19 cellular contexts compared by ENCODE assay signal in genomic region chr10:17914169-17915045, GRCh38. TPM values are rescaled to one million over a fixed set of nuclear protein-coding genes. Genes with fewer than 3 reads are reported as not detected.
DNase-seq lines count a peak whose midpoint lies in the region; ATAC-seq, FAIRE-seq and TF ChIP-seq lines count a peak whose summit lies in the region.
"Had no signal": no experiment of that assay in that cellular context is flagged by ENCODE, and none has a peak within 500 bp of the region (broad histone marks: within the 10 kb centered on the region; RNA-seq: fewer than 3 reads in every experiment).

No MANE protein-coding gene starts in this region.

- H3K36me3 ChIP-seq in cardiac muscle cell = no peaks in the 10 kb centered on the region
- H3K36me3 ChIP-seq in lung (ENCODE audit: control insufficient read depth in 2 of 2, insufficient read depth in 2 of 2, low read length in 2 of 2) = no peaks in the 10 kb centered on the region

- no peak overlapping the region for H3K27ac Mint-ChIP-seq in stimulated activated naive CD8-positive, alpha-beta T cell treated with anti-CD3 and anti-CD28 coated beads, Interleukin-15, amount 100 ng/mL, for 72 hours
- H3K27ac Mint-ChIP-seq: CD14-positive monocyte had no signal

- WGBS in lung, 2 donors = 86 to 87% methylated on average over 5 of the region's 5 CpGs

- H3K4me1 ChIP-seq in cardiac muscle cell (ENCODE audit: low read depth) (peaks cover 26% of the 10 kb centered on the region), lung (ENCODE audit: control insufficient read depth in 2 of 2, insufficient read depth in 2 of 2, low read length in 2 of 2) (peaks cover 0 to 2% of the 10 kb centered on the region in 2 donors)
- H3K4me1 ChIP-seq: Caco-2 had no signal

- DNase-seq in D721Med (ENCODE audit: insufficient read length, low spot score) = no peak
- no peak for DNase-seq in cardiac muscle cell (ENCODE audit: low read depth in 1 of 2, low spot score in 1 of 2)
- no peak for DNase-seq in lung (ENCODE audit: low spot score)
- no peak for DNase-seq in stimulated activated naive CD8-positive, alpha-beta T cell treated with anti-CD3 and anti-CD28 coated beads, Interleukin-15, amount 100 ng/mL, for 72 hours
- no peak for DNase-seq in dermis blood vessel endothelial cell
- no peak for DNase-seq in HuH-7.5 (ENCODE audit: low spot score)
- DNase-seq in NCI-H2196 treated with DMSO at 0.1 percent for 48 hours (lab: John Stamatoyannopoulos, UW; ENCODE audit: unreplicated experiment) = no peak
- DNase-seq: Caco-2; HCEC 1CT; MV-4-11; NCI-H1417; NCI-H187 treated with DMSO at 0.1 percent for 48 hours; NCI-H69; NK-92 treated with Interleukin-12 subunit alpha and Interleukin-12 subunit beta, amount 100 ng/mL, for 24 hours; SIG-M5 had no signal

- TF ChIP-seq CTCF in D721Med (IDR thresholded peaks at IDR 0.05; ENCODE audit: insufficient read depth, missing control alignments) (no peak), cardiac muscle cell (IDR thresholded peaks at IDR 0.05; ENCODE audit: low read depth, low read length) (no peak), lung (IDR thresholded peaks at IDR 0.05; ENCODE audit: control extremely low read depth, extremely low read depth) (no peak)

- H3K9me3 ChIP-seq in cardiac muscle cell (ENCODE audit: low read depth) (no peaks in the 10 kb centered on the region), lung (ENCODE audit: control insufficient read depth in 2 of 2, insufficient read depth in 1 of 2, low read length in 1 of 2) (peaks cover 0 to 2% of the 10 kb centered on the region in 2 donors)
- H3K9me3 ChIP-seq: Caco-2 had no signal

- no peaks in the 10 kb centered on the region for H3K27me3 Mint-ChIP-seq in stimulated activated naive CD8-positive, alpha-beta T cell treated with anti-CD3 and anti-CD28 coated beads, Interleukin-15, amount 100 ng/mL, for 72 hours

- peak; percentile 71 for FAIRE-seq in D721Med (lab: Jason Lieb, UNC)
- FAIRE-seq: GM19239, K562 had no signal

- ATAC-seq in lung (ENCODE audit: insufficient read depth, low FRiP score) = peak; percentile 17
- peak; percentile 59 for ATAC-seq in stimulated activated naive CD8-positive, alpha-beta T cell treated with anti-CD3 and anti-CD28 coated beads, Interleukin-15, amount 100 ng/mL, for 72 hours
- ATAC-seq: K562 had no signal

- H3K27ac ChIP-seq in cardiac muscle cell (peak overlapping the region; percentile 95), lung (ENCODE audit: low read depth in 1 of 2, low read length in 1 of 2) (peak overlapping the region in 1 of 2 donors; percentile 11)

- H3K4me3 ChIP-seq in cardiac muscle cell (no peak overlapping the region), lung (no peak overlapping the region)
- H3K4me3 ChIP-seq: K562 had no signal

- H3K4me1 Mint-ChIP-seq in stimulated activated naive CD8-positive, alpha-beta T cell treated with anti-CD3 and anti-CD28 coated beads, Interleukin-15, amount 100 ng/mL, for 72 hours = no peaks in the 10 kb centered on the region

- no peak overlapping the region for H3K4me3 Mint-ChIP-seq in stimulated activated naive CD8-positive, alpha-beta T cell treated with anti-CD3 and anti-CD28 coated beads, Interleukin-15, amount 100 ng/mL, for 72 hours
- H3K4me3 Mint-ChIP-seq: CD14-positive monocyte had no signal

- no peaks in the 10 kb centered on the region for H3K27me3 ChIP-seq in cardiac muscle cell
- no peaks in the 10 kb centered on the region for H3K27me3 ChIP-seq in lung (ENCODE audit: control insufficient read depth, insufficient read depth)

- no peaks in the 10 kb centered on the region for H3K9me3 Mint-ChIP-seq in stimulated activated naive CD8-positive, alpha-beta T cell treated with anti-CD3 and anti-CD28 coated beads, Interleukin-15, amount 100 ng/mL, for 72 hours

RNA-seq across cellular contexts. Expression of gene SLC39A12, which starts 37.3 kb away (rescaled TPM):
- total RNA-seq in cardiac muscle cell = 0.18 and 0.21 TPM in 2 replicates
- polyA plus RNA-seq in cardiac muscle cell = 0.29 TPM in 1 of 2 replicates, not detected in the other
- not detected for total RNA-seq in lung
- under 1 TPM; 0.03 to 0.26 TPM for polyA plus RNA-seq in lung
- under 0.01 TPM in 1 of 2 replicates, not detected in the other for total RNA-seq in dermis blood vessel endothelial cell
- total RNA-seq: Caco-2, K562, OCI-LY7 had no signal
- polyA plus RNA-seq: CD14-positive monocyte, K562 had no signal
